In genomic region chr19:30028118-30028991, GRCh38 we compare ENCODE assay signal across 18 cellular contexts.
DNase-seq lines count a peak whose midpoint lies in the region; ATAC-seq and TF ChIP-seq lines count a peak whose summit lies in the region.
"Had no signal": no experiment of that assay in that cellular context is flagged by ENCODE, and none has a peak within 500 bp of the region (broad histone marks: within the 10 kb centered on the region; RNA-seq: fewer than 3 reads in every experiment).

No MANE protein-coding gene starts in this region.

- ATAC-seq in central memory CD8-positive, alpha-beta T cell (replicated peaks; ENCODE audit: extremely low read depth, poor library complexity, severe bottlenecking): no peak
- no peak for ATAC-seq in heart left ventricle
- ATAC-seq: HCT116, HepG2 had no signal

- H3K4me3 ChIP-seq in Loucy (ENCODE audit: low read length, poor library complexity, severe bottlenecking) (peak overlapping the region; percentile 13), prostate gland (no peak overlapping the region), heart left ventricle (no peak overlapping the region), right atrium auricular region (no peak overlapping the region)
- H3K4me3 ChIP-seq: SJSA1 had no signal

- H3K79me2 ChIP-seq in Loucy (ENCODE audit: insufficient read depth, low read length): no peaks in the 10 kb centered on the region

- peaks cover 2% of the 10 kb centered on the region for H3K36me3 Mint-ChIP-seq in central memory CD8-positive, alpha-beta T cell (ENCODE audit: insufficient read depth)

- H3K4me3 Mint-ChIP-seq in central memory CD8-positive, alpha-beta T cell: no peak overlapping the region
- H3K4me3 Mint-ChIP-seq: CD8-positive, alpha-beta memory T cell had no signal

- no peaks in the 10 kb centered on the region for H3K27me3 Mint-ChIP-seq in central memory CD8-positive, alpha-beta T cell
- H3K27me3 Mint-ChIP-seq: CD8-positive, alpha-beta memory T cell had no signal

- peaks cover 4% of the 10 kb centered on the region; the same call in 1 of the 2 replicates for H3K36me3 ChIP-seq in Loucy (ENCODE audit: insufficient read depth, low read length)
- H3K36me3 ChIP-seq in prostate gland: no peaks in the 10 kb centered on the region
- peaks cover 0 to 12% (median 0%) of the 10 kb centered on the region in 9 donors for H3K36me3 ChIP-seq in heart left ventricle
- no peaks in the 10 kb centered on the region for H3K36me3 ChIP-seq in right atrium auricular region

- peaks cover 31% of the 10 kb centered on the region for H3K4me1 Mint-ChIP-seq in central memory CD8-positive, alpha-beta T cell

- intact Hi-C loops in prostate gland (cut with DNase I): no loop called here
- intact Hi-C loops in heart left ventricle (cut with DNase I): no loop called here

- H3K9me2 ChIP-seq in Loucy (replicated peaks; ENCODE audit: low read depth, low read length): no peaks in the 10 kb centered on the region

- TF ChIP-seq POLR2A in prostate gland (IDR thresholded peaks at IDR 0.05) (no peak), heart left ventricle (IDR thresholded peaks at IDR 0.05) (no peak)

- H3K4me1 ChIP-seq in Loucy (ENCODE audit: insufficient read depth, low read length, poor library complexity, severe bottlenecking) (peaks cover 27% of the 10 kb centered on the region), prostate gland (replicated peaks) (no peaks in the 10 kb centered on the region), heart left ventricle (no peaks in the 10 kb centered on the region), right atrium auricular region (no peaks in the 10 kb centered on the region)

- H2AFZ ChIP-seq in Loucy (ENCODE audit: low read length): no peak overlapping the region

- TF ChIP-seq CTCF in Loucy (conservative IDR thresholded peaks at IDR 0.05; ENCODE audit: low read length) (no peak), prostate gland (IDR thresholded peaks at IDR 0.05) (no peak), heart left ventricle (IDR thresholded peaks at IDR 0.05) (no peak), right atrium auricular region (IDR thresholded peaks at IDR 0.05) (no peak)

- H3K27me3 ChIP-seq in Loucy (ENCODE audit: insufficient read depth, low read length, poor library complexity, severe bottlenecking) (no peaks in the 10 kb centered on the region), prostate gland (replicated peaks; ENCODE audit: insufficient read depth) (no peaks in the 10 kb centered on the region), heart left ventricle (no peaks in the 10 kb centered on the region), right atrium auricular region (no peaks in the 10 kb centered on the region)
- H3K27me3 ChIP-seq: SJSA1 had no signal

- no peak overlapping the region for H3K9ac ChIP-seq in Loucy (ENCODE audit: low read depth, low read length, poor library complexity, severe bottlenecking)

- no peaks in the 10 kb centered on the region for H3K9me3 Mint-ChIP-seq in central memory CD8-positive, alpha-beta T cell

- H3K27ac Mint-ChIP-seq in central memory CD8-positive, alpha-beta T cell (ENCODE audit: low read depth): peak overlapping the region; percentile 22

- peak; percentile 59 for DNase-seq in NCI-H2171 treated with DMSO at 0.1 percent for 48 hours (lab: John Stamatoyannopoulos, UW)
- DNase-seq in NCI-H2171 (lab: John Stamatoyannopoulos, UW): no peak
- no peak for DNase-seq in central memory CD8-positive, alpha-beta T cell (ENCODE audit: low spot score in 2 of 2)
- peak; percentile 20 for DNase-seq in prostate gland (ENCODE audit: low spot score)
- no peak for DNase-seq in heart left ventricle
- DNase-seq in C1 segment of cervical spinal cord (lab: John Stamatoyannopoulos, UW): no peak
- no peak for DNase-seq in right atrium auricular region (ENCODE audit: low spot score)
- DNase-seq: CD8-positive, alpha-beta memory T cell; DMS79; KG1; NCI-H1930; NCI-H510A; NCI-H774 had no signal

- WGBS in prostate gland: 34% methylated on average over 2 of the region's 2 CpGs
- 89 to 96% (median 90%) methylated on average over 2 of the region's 2 CpGs for WGBS in heart left ventricle, 4 donors

- H3K27ac ChIP-seq in prostate gland (no peak overlapping the region), heart left ventricle (no peak overlapping the region), right atrium auricular region (no peak overlapping the region)
- H3K27ac ChIP-seq: 22Rv1 had no signal

- H3F3A ChIP-seq in Loucy (ENCODE audit: low read depth): no peaks in the 10 kb centered on the region

- H3K4me2 ChIP-seq in Loucy (ENCODE audit: low read depth, low read length, poor library complexity, severe bottlenecking): peak overlapping the region; percentile 51

- no peaks in the 10 kb centered on the region for H4K20me1 ChIP-seq in Loucy (ENCODE audit: insufficient read depth, low read length, poor library complexity, severe bottlenecking)

- H3K9me3 ChIP-seq in Loucy (ENCODE audit: insufficient read depth, low read depth, low read length): 0 out of 2 replicates have a peak, but pooled peaks cover 2% of the 10 kb centered on the region
- no peaks in the 10 kb centered on the region for H3K9me3 ChIP-seq in prostate gland
- H3K9me3 ChIP-seq in heart left ventricle: peaks cover 0 to 4% (median 0%) of the 10 kb centered on the region in 12 donors
- no peaks in the 10 kb centered on the region for H3K9me3 ChIP-seq in right atrium auricular region
- H3K9me3 ChIP-seq: SJSA1 had no signal

Comparison
In these comparisons a context has a peak if more than half of its experiments do, and no peak if none do; other contexts are left out.
1. DNase-seq: peak in NCI-H2171 treated with DMSO at 0.1 percent for 48 hours (single experiment) and prostate gland (single experiment); none in NCI-H2171 (single experiment), central memory CD8-positive, alpha-beta T cell (0 of 2), heart left ventricle (0 of 5), C1 segment of cervical spinal cord (0 of 14) and right atrium auricular region (single experiment).